24 cellular contexts compared by ENCODE assay signal in genomic region chr10:100687143-100687953, GRCh38. TPM values are rescaled to one million over a fixed set of nuclear protein-coding genes. Genes with fewer than 3 reads are reported as not detected.
DNase-seq lines count a peak whose midpoint lies in the region; ATAC-seq and TF ChIP-seq lines count a peak whose summit lies in the region.
"Had no signal": no experiment of that assay in that cellular context is flagged by ENCODE, and none has a peak within 500 bp of the region (broad histone marks: within the 10 kb centered on the region; RNA-seq: fewer than 3 reads in every experiment).

No MANE protein-coding gene starts in this region.

- H3K9ac ChIP-seq in Loucy (ENCODE audit: low read depth, low read length, poor library complexity, severe bottlenecking): peak overlapping the region; percentile 60

- no peak overlapping the region for H3K27ac ChIP-seq in A673 (ENCODE audit: low read depth, low read length, poor library complexity, severe bottlenecking)

- H3K27ac Mint-ChIP-seq in glutamatergic neuron (ENCODE audit: unreplicated experiment): no peak overlapping the region
- H3K27ac Mint-ChIP-seq: H9, T-helper 17 cell had no signal

- H3K27me3 Mint-ChIP-seq in glutamatergic neuron (ENCODE audit: unreplicated experiment): peaks cover 10% of the 10 kb centered on the region

- CTCF ChIA-PET in A673 (lab: Charles Lee): no interaction called here

- no peak for ATAC-seq in HG03139 (IDR thresholded peaks at IDR 0.05; ENCODE audit: unreplicated experiment)
- no peak for ATAC-seq in HG03460 (IDR thresholded peaks at IDR 0.05; ENCODE audit: unreplicated experiment)
- ATAC-seq in GM18498 (IDR thresholded peaks at IDR 0.05; ENCODE audit: unreplicated experiment): no peak
- ATAC-seq: PC-3, T-helper 17 cell had no signal

- peaks cover 40% of the 10 kb centered on the region for H3K4me1 Mint-ChIP-seq in glutamatergic neuron (ENCODE audit: low read depth, unreplicated experiment)
- H3K4me1 Mint-ChIP-seq: CD14-positive monocyte had no signal

- peak overlapping the region; percentile 53 for H3K4me3 Mint-ChIP-seq in glutamatergic neuron (ENCODE audit: unreplicated experiment)
- H3K4me3 Mint-ChIP-seq: H9, T-helper 17 cell had no signal

- peaks cover 5% of the 10 kb centered on the region for H3K36me3 Mint-ChIP-seq in glutamatergic neuron (ENCODE audit: unreplicated experiment)
- H3K36me3 Mint-ChIP-seq: CD14-positive monocyte had no signal

- H2AFZ ChIP-seq in Loucy (ENCODE audit: low read length): peak overlapping the region; percentile 63

- no peaks in the 10 kb centered on the region for H3K9me3 ChIP-seq in A673 (ENCODE audit: low read depth, low read length, poor library complexity, severe bottlenecking)
- no peaks in the 10 kb centered on the region for H3K9me3 ChIP-seq in BE2C
- no peaks in the 10 kb centered on the region for H3K9me3 ChIP-seq in Loucy (ENCODE audit: insufficient read depth, low read depth, low read length)

- H3K4me1 ChIP-seq in A673 (ENCODE audit: insufficient read depth, low read length, poor library complexity, severe bottlenecking): peaks cover 40% of the 10 kb centered on the region
- peaks cover 28% of the 10 kb centered on the region for H3K4me1 ChIP-seq in BE2C
- peaks cover 62% of the 10 kb centered on the region for H3K4me1 ChIP-seq in Loucy (ENCODE audit: insufficient read depth, low read length, poor library complexity, severe bottlenecking)

- H3K36me3 ChIP-seq in A673 (ENCODE audit: insufficient read depth, low read length, poor library complexity, severe bottlenecking) (no peaks in the 10 kb centered on the region), BE2C (no peaks in the 10 kb centered on the region), Loucy (ENCODE audit: insufficient read depth, low read length) (no peaks in the 10 kb centered on the region)

- H3K4me3 ChIP-seq in A673 (ENCODE audit: low read depth, low read length, poor library complexity, severe bottlenecking): no peak overlapping the region
- H3K4me3 ChIP-seq in BE2C (ENCODE audit: low read depth, low read length): no peak overlapping the region
- peak overlapping the region; percentile 60 for H3K4me3 ChIP-seq in Loucy (ENCODE audit: low read length, poor library complexity, severe bottlenecking)

- H3F3A ChIP-seq in Loucy (ENCODE audit: low read depth): no peaks in the 10 kb centered on the region

- peaks cover 8% of the 10 kb centered on the region for H3K9me3 Mint-ChIP-seq in glutamatergic neuron (ENCODE audit: unreplicated experiment)
- H3K9me3 Mint-ChIP-seq: H9 had no signal

- no peaks in the 10 kb centered on the region for H4K20me1 ChIP-seq in Loucy (ENCODE audit: insufficient read depth, low read length, poor library complexity, severe bottlenecking)

- DNase-seq in A673 (ENCODE audit: low spot score) (peak; percentile 17), BE2C (peak; percentile 38), glutamatergic neuron (no peak), DMS53 (lab: John Stamatoyannopoulos, UW) (no peak)
- DNase-seq: DMS79, H9, KG1, NCI-H1092 treated with DMSO at 0.1 percent for 48 hours, NCI-H1436 treated with DMSO at 0.1 percent for 48 hours, NCI-H2029, NCI-H2171 treated with DMSO at 0.1 percent for 48 hours, NCI-H446 treated with DMSO at 0.1 percent for 48 hours, NCI-H774, PC-3, Right ventricle myocardium superior, SW 1271, T-helper 17 cell had no signal

- peak overlapping the region; percentile 72 for H3K4me2 ChIP-seq in Loucy (ENCODE audit: low read depth, low read length, poor library complexity, severe bottlenecking)

- H3K79me2 ChIP-seq in Loucy (ENCODE audit: insufficient read depth, low read length): no peaks in the 10 kb centered on the region

- H3K9me2 ChIP-seq in Loucy (replicated peaks; ENCODE audit: low read depth, low read length): no peaks in the 10 kb centered on the region

- no TSS peak for BruUV-seq in A673 (replicated peaks; lab: Mats Ljungman, UMichigan)

- peaks cover 64% of the 10 kb centered on the region for H3K27me3 ChIP-seq in A673 (replicated peaks; ENCODE audit: insufficient read depth, low read depth, low read length, poor library complexity)
- H3K27me3 ChIP-seq in BE2C: no peaks in the 10 kb centered on the region
- no peaks in the 10 kb centered on the region for H3K27me3 ChIP-seq in Loucy (ENCODE audit: insufficient read depth, low read length, poor library complexity, severe bottlenecking)

- intact Hi-C loops in A673 (cut with micrococcal nuclease; ENCODE audit: unreplicated experiment): no loop called here

- TF ChIP-seq CTCF in A673 (conservative IDR thresholded peaks at IDR 0.05; ENCODE audit: low read depth, low read length): no peak
- TF ChIP-seq CTCF in BE2C (IDR thresholded peaks at IDR 0.05; ENCODE audit: low read depth, low read length): no peak
- TF ChIP-seq CTCF in Loucy (conservative IDR thresholded peaks at IDR 0.05; ENCODE audit: low read length): no peak
- no peak for TF ChIP-seq CTCF in glutamatergic neuron (IDR thresholded peaks at IDR 0.05; ENCODE audit: partially characterized antibody, unreplicated experiment)

- POLR2A ChIA-PET in A673 (lab: Charles Lee; ENCODE audit: low non-redundant PET): no interaction called here

RNA-seq across cellular contexts. Expression of gene PAX2, which starts 58.0 kb away (rescaled TPM):
- not detected in 2 replicates for total RNA-seq in A673 (2021)
- polyA plus RNA-seq in BE2C (2012; ENCODE audit: insufficient read depth, insufficient read length, low read depth): not detected
- total RNA-seq in glutamatergic neuron (ENCODE audit: unreplicated experiment): not detected
- total RNA-seq: H9, PC-3, Right ventricle myocardium superior, RPMI7951, SK-MEL-5, T-helper 17 cell had no signal
- polyA plus RNA-seq: CD14-positive monocyte had no signal

Comparison
In these comparisons a context has a peak if more than half of its experiments do, and no peak if none do; other contexts are left out.
1. DNase-seq: peak in A673 (single experiment) and BE2C (single experiment); none in glutamatergic neuron (single experiment) and DMS53 (single experiment).